ENCODE assay signal across 9 cellular contexts in the genomic region with DNA sequence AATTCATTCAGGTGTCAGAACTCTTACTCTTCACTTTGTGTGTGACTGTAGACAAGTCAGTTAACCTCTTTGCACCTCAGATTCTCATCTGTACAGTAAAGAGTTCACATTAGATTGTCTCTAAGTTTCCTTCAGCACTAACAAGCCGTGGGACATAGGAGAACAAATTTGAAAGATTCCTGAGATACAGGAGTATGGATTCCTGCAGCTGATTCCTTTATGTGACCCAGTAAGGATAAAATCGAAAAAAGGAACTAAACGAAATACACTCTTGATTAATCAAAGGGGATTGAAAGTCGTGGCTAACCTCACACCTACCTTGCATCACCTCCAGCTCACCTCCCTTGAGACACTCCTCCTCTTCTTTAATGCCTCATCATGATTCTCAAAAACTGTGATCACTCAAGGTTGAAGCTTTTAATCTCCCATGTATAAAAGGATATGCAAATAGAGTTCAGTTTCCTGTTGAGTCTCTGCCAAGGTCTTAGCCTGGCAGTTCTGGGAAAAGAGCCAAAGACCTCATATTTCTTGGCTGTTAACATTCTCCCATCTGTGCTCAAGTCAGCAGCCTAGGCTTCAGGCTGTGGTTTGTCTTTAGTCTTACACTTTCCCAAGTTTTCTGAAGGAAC.
DNase-seq lines count a peak whose midpoint lies in the region; ATAC-seq and TF ChIP-seq lines count a peak whose summit lies in the region.
"Had no signal": no experiment of that assay in that cellular context is flagged by ENCODE, and none has a peak within 500 bp of the region (broad histone marks: within the 10 kb centered on the region; RNA-seq: fewer than 3 reads in every experiment).

No MANE protein-coding gene starts in this region.

- peaks cover 33% of the 10 kb centered on the region for H3K27me3 ChIP-seq in OCI-LY3 (ENCODE audit: low read depth, low read length)

- no peak overlapping the region for H2AFZ ChIP-seq in OCI-LY3 (ENCODE audit: low read depth, low read length)

- no peaks in the 10 kb centered on the region for H3K36me3 Mint-ChIP-seq in osteocyte (ENCODE audit: unreplicated experiment)

- no peaks in the 10 kb centered on the region for H4K20me1 ChIP-seq in OCI-LY3 (ENCODE audit: insufficient read depth, low read length)

- H3K79me2 ChIP-seq in OCI-LY3 (ENCODE audit: low read length), result no peaks in the 10 kb centered on the region

- H3K27me3 Mint-ChIP-seq in osteocyte (ENCODE audit: unreplicated experiment), result no peaks in the 10 kb centered on the region

- H3K4me1 ChIP-seq in OCI-LY3 (ENCODE audit: low read length), result peaks cover 18% of the 10 kb centered on the region

- H3K27ac ChIP-seq in OCI-LY3 (ENCODE audit: low read length), result no peak overlapping the region
- H3K27ac ChIP-seq: 22Rv1 had no signal

- ATAC-seq in HG03565 (IDR thresholded peaks at IDR 0.05; ENCODE audit: unreplicated experiment) (no peak), GM18520 (IDR thresholded peaks at IDR 0.05; ENCODE audit: unreplicated experiment) (no peak)

- TF ChIP-seq CTCF in OCI-LY3 (IDR thresholded peaks at IDR 0.05; ENCODE audit: low read depth, low read length) (no peak), epithelial cell of proximal tubule (conservative IDR thresholded peaks at IDR 0.05; ENCODE audit: low read depth, low read length) (no peak), osteocyte (IDR thresholded peaks at IDR 0.05) (no peak)

- peaks cover 61% of the 10 kb centered on the region for H3K4me1 Mint-ChIP-seq in osteocyte (ENCODE audit: unreplicated experiment)

- H3K36me3 ChIP-seq in OCI-LY3 (replicated peaks; ENCODE audit: low read depth, low read length), result no peaks in the 10 kb centered on the region

- peak; percentile 15 for DNase-seq in DMS153 treated with DMSO at 0.1 percent for 48 hours (lab: John Stamatoyannopoulos, UW; ENCODE audit: unreplicated experiment)
- DNase-seq in DMS153 (lab: John Stamatoyannopoulos, UW), result no peak
- DNase-seq in epithelial cell of proximal tubule (ENCODE audit: low read depth), result peak; percentile 95
- no peak for DNase-seq in osteocyte (ENCODE audit: extremely low spot score, unreplicated experiment)
- DNase-seq in GOT3 (lab: John Stamatoyannopoulos, UW), result no peak

- H3K27ac Mint-ChIP-seq in osteocyte (ENCODE audit: unreplicated experiment), result peak overlapping the region; percentile 59

- H3K4me3 ChIP-seq in OCI-LY3 (ENCODE audit: low read length) (no peak overlapping the region), epithelial cell of proximal tubule (ENCODE audit: low read depth, low read length) (no peak overlapping the region)

- H3K9me3 Mint-ChIP-seq in osteocyte (ENCODE audit: unreplicated experiment), result no peaks in the 10 kb centered on the region

- no peak overlapping the region for H3K4me3 Mint-ChIP-seq in osteocyte (ENCODE audit: unreplicated experiment)

- peak overlapping the region; percentile 30 for H3K4me2 ChIP-seq in OCI-LY3 (ENCODE audit: low read length)

- no peaks in the 10 kb centered on the region for H3K9me3 ChIP-seq in OCI-LY3 (ENCODE audit: insufficient read depth, low read length)

- no peak overlapping the region for H3K9ac ChIP-seq in OCI-LY3 (ENCODE audit: low read length)

Comparison
In these comparisons a context has a peak if more than half of its experiments do, and no peak if none do; other contexts are left out.
1. DNase-seq: peak in DMS153 treated with DMSO at 0.1 percent for 48 hours (single experiment) and epithelial cell of proximal tubule (single experiment); none in DMS153 (single experiment), osteocyte (single experiment) and GOT3 (single experiment).